Comparison of ENCODE assay signal across 9 cellular contexts in the genomic region with DNA sequence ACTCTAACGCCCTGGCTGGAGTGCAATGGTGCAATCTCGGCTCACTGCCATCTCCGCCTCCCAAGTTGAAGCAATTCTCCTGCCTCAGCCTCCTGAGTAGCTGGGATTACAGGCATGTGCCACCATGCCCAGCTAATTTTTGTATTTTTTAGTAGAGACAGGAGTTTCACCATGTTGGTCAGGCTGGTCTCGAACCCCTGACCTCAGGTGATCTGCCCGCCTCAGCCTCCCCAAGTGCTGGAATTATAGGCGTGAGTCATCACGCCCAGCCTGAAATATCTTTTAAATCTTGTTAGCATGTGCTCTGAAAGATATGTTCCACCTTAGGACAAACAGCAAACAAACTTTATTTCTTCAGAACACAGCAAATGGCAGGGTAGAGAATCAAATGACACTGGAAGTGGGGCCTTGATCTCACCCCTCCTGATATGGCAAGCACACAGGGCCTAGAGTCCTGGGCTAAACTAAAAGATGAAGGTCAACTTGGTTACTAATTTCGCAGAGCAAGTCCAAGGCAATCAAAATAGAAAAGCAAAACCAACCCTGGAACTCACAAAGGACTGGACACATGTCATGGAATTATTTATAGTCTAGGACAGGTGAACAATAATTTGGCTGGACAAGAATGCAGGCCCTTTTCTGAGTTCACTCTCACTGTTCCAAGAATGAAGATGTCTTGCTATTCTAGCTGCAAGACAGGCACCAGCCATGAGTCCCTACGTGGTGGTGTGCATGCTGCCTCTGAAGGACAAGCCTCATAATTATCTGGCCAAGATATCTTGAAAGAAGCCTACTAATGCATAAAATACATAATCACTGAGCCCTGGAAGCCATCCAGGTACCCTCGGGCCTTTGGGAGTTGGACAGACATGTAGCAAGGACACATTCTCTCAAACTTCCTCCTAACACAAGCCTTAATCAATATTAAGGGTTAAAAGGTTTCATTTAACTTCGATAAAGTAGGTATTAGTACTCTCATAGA. TPM values are rescaled to one million over a fixed set of nuclear protein-coding genes. Genes with fewer than 3 reads are reported as not detected.
DNase-seq lines count a peak whose midpoint lies in the region; ATAC-seq and TF ChIP-seq lines count a peak whose summit lies in the region.
"Had no signal": no experiment of that assay in that cellular context is flagged by ENCODE, and none has a peak within 500 bp of the region (broad histone marks: within the 10 kb centered on the region; RNA-seq: fewer than 3 reads in every experiment).

No MANE protein-coding gene starts in this region.

- peak overlapping the region in 7 of 8 donors; percentile 30 to 69 (median 45) for H3K4me3 Mint-ChIP-seq in CD4-positive, alpha-beta memory T cell
- H3K4me3 Mint-ChIP-seq in neural progenitor cell, result no peak overlapping the region

- H3K4me2 ChIP-seq in neural progenitor cell, result peak overlapping the region; percentile 27

- H3K9me3 ChIP-seq in CD4-positive, alpha-beta memory T cell (ENCODE audit: control insufficient read depth in 1 of 2, low read length in 2 of 2), result no peaks in the 10 kb centered on the region
- H3K9me3 ChIP-seq in neural progenitor cell (ENCODE audit: low read depth), result no peaks in the 10 kb centered on the region

- DNase-seq in CD4-positive, alpha-beta memory T cell, result no peak
- DNase-seq in NCI-H69 (lab: John Stamatoyannopoulos, UW) (peak; percentile 77), coronary artery (ENCODE audit: low spot score) (no peak), neural progenitor cell (ENCODE audit: low spot score) (no peak), occipital lobe (lab: John Stamatoyannopoulos, UW) (no peak), COR-L47 (lab: John Stamatoyannopoulos, UW) (no peak)
- DNase-seq in activated CD4-positive, alpha-beta T cell treated with anti-CD3 and anti-CD28 coated beads for 48 hours, result no peak
- DNase-seq: NCI-H1092 had no signal

- no peaks in the 10 kb centered on the region for H3K9me3 Mint-ChIP-seq in CD4-positive, alpha-beta memory T cell
- H3K9me3 Mint-ChIP-seq in neural progenitor cell, result no peaks in the 10 kb centered on the region

- H2AFZ ChIP-seq in neural progenitor cell (replicated peaks), result no peak overlapping the region

- no peak for TF ChIP-seq CTCF in coronary artery (IDR thresholded peaks at IDR 0.05)
- TF ChIP-seq CTCF in neural progenitor cell (IDR thresholded peaks at IDR 0.05), result no peak

- H3K27ac Mint-ChIP-seq in CD4-positive, alpha-beta memory T cell, result peak overlapping the region; percentile 77 to 92 (median 90)
- peak overlapping the region; percentile 34 for H3K27ac Mint-ChIP-seq in neural progenitor cell

- peaks cover 100% of the 10 kb centered on the region for H3K79me2 ChIP-seq in neural progenitor cell (ENCODE audit: low read depth)

- peaks cover 100% of the 10 kb centered on the region for H4K20me1 ChIP-seq in neural progenitor cell (ENCODE audit: low read depth)

- H3K9ac ChIP-seq in neural progenitor cell, result no peak overlapping the region

- peaks cover 40% of the 10 kb centered on the region for H3F3A ChIP-seq in neural progenitor cell (ENCODE audit: low read depth)

- peaks cover 68% of the 10 kb centered on the region for H3K4me1 ChIP-seq in CD4-positive, alpha-beta memory T cell (ENCODE audit: insufficient read depth, low read length)
- peaks cover 67% of the 10 kb centered on the region for H3K4me1 ChIP-seq in neural progenitor cell

- H3K4me1 Mint-ChIP-seq in CD4-positive, alpha-beta memory T cell, result peaks cover 37 to 83% (median 65%) of the 10 kb centered on the region in 4 donors
- peaks cover 77% of the 10 kb centered on the region for H3K4me1 Mint-ChIP-seq in neural progenitor cell

- intact Hi-C loops in CD4-positive, alpha-beta memory T cell (cut with micrococcal nuclease), result loop anchor here (5.0 kb wide), 1 partner anchor 34 kb away; a partner anchor contains a TSS

- H3K36me3 Mint-ChIP-seq in CD4-positive, alpha-beta memory T cell, result peaks cover 2 to 7% of the 10 kb centered on the region in 2 donors
- peaks cover 16% of the 10 kb centered on the region for H3K36me3 Mint-ChIP-seq in neural progenitor cell

- no peaks in the 10 kb centered on the region for H3K27me3 Mint-ChIP-seq in CD4-positive, alpha-beta memory T cell
- H3K27me3 Mint-ChIP-seq in neural progenitor cell (ENCODE audit: insufficient read depth, low read depth), result no peaks in the 10 kb centered on the region

- H3K36me3 ChIP-seq in CD4-positive, alpha-beta memory T cell (ENCODE audit: insufficient read depth, low read length), result no peaks in the 10 kb centered on the region
- no peaks in the 10 kb centered on the region for H3K36me3 ChIP-seq in neural progenitor cell

- H3K4me3 ChIP-seq in CD4-positive, alpha-beta memory T cell (ENCODE audit: low read length in 2 of 2), result peak overlapping the region in 1 of 2 donors; percentile 8
- H3K4me3 ChIP-seq in coronary artery (peak overlapping the region; percentile 17), neural progenitor cell (no peak overlapping the region)

- H3K27ac ChIP-seq in CD4-positive, alpha-beta memory T cell (ENCODE audit: low read depth, low read length), result peak overlapping the region; percentile 19
- peak overlapping the region; percentile 11 to 66 for H3K27ac ChIP-seq in coronary artery
- H3K27ac ChIP-seq in neural progenitor cell, result peak overlapping the region; percentile 1

- CTCF ChIA-PET in CD4-positive, alpha-beta memory T cell (lab: Charles Lee; ENCODE audit: partially characterized antibody), result interaction anchor here (1.1 to 1.6 kb wide), 3 partner anchors 8 to 16 kb away, joined by 3 to 4 read pairs (median 3); no protein-coding TSS in a partner anchor

- POLR2A ChIA-PET in CD4-positive, alpha-beta memory T cell (lab: Charles Lee; ENCODE audit: partially characterized antibody), result interaction anchor here (0.6 to 3.4 kb wide), 2 partner anchors 9 to 654 kb away, joined by 3 to 23 read pairs; no protein-coding TSS in a partner anchor

- H3K27me3 ChIP-seq in CD4-positive, alpha-beta memory T cell (ENCODE audit: insufficient read depth, low read length), result no peaks in the 10 kb centered on the region
- H3K27me3 ChIP-seq in neural progenitor cell, result no peaks in the 10 kb centered on the region

- ATAC-seq in HG03442 (IDR thresholded peaks at IDR 0.05; ENCODE audit: unreplicated experiment), result no peak

RNA-seq across cellular contexts. Expression of a gene that starts 35.6 kb away (rescaled TPM):
- total RNA-seq in CD4-positive, alpha-beta memory T cell, result 1 to 10 TPM; 5.5 to 6.2 TPM
- 1 to 10 TPM in 1 of 2 donors, under 1 TPM in 1; 0.43 to 2.4 TPM for polyA plus RNA-seq in CD4-positive, alpha-beta memory T cell
- total RNA-seq in neural progenitor cell (ENCODE audit: low replicate concordance) (45.4 and 60.1 TPM in 2 replicates), occipital lobe (59.3 TPM)
